In genomic region chr10:99235872-99236626, GRCh38 we compare ENCODE assay signal across 1 cellular context.
TF ChIP-seq lines count a peak whose summit lies in the region.

No MANE protein-coding gene starts in this region.

TF ChIP-seq in HEK293, 187 proteins besides CTCF, POLR2A, EP300 and RAD21 (continued from another document):
- TF ChIP-seq, protein P1, sequence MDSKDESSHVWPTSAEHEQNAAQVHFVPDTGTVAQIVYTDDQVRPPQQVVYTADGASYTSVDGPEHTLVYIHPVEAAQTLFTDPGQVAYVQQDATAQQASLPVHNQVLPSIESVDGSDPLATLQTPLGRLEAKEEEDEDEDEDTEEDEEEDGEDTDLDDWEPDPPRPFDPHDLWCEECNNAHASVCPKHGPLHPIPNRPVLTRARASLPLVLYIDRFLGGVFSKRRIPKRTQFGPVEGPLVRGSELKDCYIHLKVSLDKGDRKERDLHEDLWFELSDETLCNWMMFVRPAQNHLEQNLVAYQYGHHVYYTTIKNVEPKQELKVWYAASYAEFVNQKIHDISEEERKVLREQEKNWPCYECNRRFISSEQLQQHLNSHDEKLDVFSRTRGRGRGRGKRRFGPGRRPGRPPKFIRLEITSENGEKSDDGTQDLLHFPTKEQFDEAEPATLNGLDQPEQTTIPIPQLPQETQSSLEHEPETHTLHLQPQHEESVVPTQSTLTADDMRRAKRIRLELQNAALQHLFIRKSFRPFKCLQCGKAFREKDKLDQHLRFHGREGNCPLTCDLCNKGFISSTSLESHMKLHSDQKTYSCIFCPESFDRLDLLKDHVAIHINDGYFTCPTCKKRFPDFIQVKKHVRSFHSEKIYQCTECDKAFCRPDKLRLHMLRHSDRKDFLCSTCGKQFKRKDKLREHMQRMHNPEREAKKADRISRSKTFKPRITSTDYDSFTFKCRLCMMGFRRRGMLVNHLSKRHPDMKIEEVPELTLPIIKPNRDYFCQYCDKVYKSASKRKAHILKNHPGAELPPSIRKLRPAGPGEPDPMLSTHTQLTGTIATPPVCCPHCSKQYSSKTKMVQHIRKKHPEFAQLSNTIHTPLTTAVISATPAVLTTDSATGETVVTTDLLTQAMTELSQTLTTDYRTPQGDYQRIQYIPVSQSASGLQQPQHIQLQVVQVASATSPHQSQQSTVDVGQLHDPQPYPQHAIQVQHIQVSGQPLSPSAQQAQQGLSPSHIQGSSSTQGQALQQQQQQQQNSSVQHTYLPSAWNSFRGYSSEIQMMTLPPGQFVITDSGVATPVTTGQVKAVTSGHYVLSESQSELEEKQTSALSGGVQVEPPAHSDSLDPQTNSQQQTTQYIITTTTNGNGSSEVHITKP (tag by site-specific recombination; IDR thresholded peaks at IDR 0.05), result peak; percentile 37; the same call in 1 of the 2 replicates
- peak; percentile 61; the same call in 1 of the 2 replicates for TF ChIP-seq ZNF692 (tag by site-specific recombination; IDR thresholded peaks at IDR 0.05)
- no peak for TF ChIP-seq SP2 (tag by site-specific recombination; IDR thresholded peaks at IDR 0.05)
- TF ChIP-seq, protein P2, sequence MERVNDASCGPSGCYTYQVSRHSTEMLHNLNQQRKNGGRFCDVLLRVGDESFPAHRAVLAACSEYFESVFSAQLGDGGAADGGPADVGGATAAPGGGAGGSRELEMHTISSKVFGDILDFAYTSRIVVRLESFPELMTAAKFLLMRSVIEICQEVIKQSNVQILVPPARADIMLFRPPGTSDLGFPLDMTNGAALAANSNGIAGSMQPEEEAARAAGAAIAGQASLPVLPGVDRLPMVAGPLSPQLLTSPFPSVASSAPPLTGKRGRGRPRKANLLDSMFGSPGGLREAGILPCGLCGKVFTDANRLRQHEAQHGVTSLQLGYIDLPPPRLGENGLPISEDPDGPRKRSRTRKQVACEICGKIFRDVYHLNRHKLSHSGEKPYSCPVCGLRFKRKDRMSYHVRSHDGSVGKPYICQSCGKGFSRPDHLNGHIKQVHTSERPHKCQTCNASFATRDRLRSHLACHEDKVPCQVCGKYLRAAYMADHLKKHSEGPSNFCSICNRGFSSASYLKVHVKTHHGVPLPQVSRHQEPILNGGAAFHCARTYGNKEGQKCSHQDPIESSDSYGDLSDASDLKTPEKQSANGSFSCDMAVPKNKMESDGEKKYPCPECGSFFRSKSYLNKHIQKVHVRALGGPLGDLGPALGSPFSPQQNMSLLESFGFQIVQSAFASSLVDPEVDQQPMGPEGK (tag by site-specific recombination; IDR thresholded peaks at IDR 0.05), result peak; percentile 33; the same call in 1 of the 2 replicates
- TF ChIP-seq, protein P3, sequence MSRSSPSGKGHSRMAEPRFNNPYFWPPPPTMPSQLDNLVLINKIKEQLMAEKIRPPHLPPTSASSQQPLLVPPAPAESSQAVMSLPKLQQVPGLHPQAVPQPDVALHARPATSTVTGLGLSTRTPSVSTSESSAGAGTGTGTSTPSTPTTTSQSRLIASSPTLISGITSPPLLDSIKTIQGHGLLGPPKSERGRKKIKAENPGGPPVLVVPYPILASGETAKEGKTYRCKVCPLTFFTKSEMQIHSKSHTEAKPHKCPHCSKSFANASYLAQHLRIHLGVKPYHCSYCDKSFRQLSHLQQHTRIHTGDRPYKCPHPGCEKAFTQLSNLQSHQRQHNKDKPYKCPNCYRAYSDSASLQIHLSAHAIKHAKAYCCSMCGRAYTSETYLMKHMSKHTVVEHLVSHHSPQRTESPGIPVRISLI (tag by site-specific recombination; IDR thresholded peaks at IDR 0.05), result peak; percentile 84
- no peak for TF ChIP-seq ZBTB20 (tag by site-specific recombination; IDR thresholded peaks at IDR 0.05)
- 0 out of 2 replicates have a peak, but pooled peaks have one; percentile 14 for TF ChIP-seq ZFP69B (tag by site-specific recombination; IDR thresholded peaks at IDR 0.05)
- peak; percentile 26; the same call in 1 of the 2 replicates for TF ChIP-seq EGR2 (tag by site-specific recombination; IDR thresholded peaks at IDR 0.05; ENCODE audit: low read depth)
- TF ChIP-seq ZNF596 (tag by site-specific recombination; IDR thresholded peaks at IDR 0.05), result peak; percentile 73
- TF ChIP-seq KLF16 (tag by site-specific recombination; IDR thresholded peaks at IDR 0.05), result peak; percentile 72; the same call in 1 of the 2 replicates
